21 cellular contexts compared by ENCODE assay signal in the genomic region with DNA sequence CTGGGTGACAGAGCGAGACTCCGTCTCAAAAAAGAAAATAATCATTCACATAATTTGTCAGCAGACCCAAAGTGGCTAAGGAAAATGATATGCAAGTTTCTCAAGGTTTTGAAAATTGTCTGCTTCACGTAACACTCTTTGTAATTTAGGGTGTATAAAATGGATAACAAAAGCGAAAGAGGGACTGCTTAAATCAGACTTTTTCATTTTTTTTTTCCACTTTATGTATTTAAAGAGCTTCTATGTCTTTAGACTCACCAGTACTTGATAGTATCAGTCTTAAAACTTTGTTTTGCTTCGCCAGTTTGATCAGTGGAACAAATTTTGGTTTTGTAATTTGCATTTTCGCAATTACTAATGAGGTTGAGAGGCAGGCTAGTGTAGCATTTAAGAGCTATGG. TPM values are rescaled to one million over a fixed set of nuclear protein-coding genes. Genes with fewer than 3 reads are reported as not detected.
DNase-seq lines count a peak whose midpoint lies in the region; ATAC-seq and TF ChIP-seq lines count a peak whose summit lies in the region.
"Had no signal": no experiment of that assay in that cellular context is flagged by ENCODE, and none has a peak within 500 bp of the region (broad histone marks: within the 10 kb centered on the region; RNA-seq: fewer than 3 reads in every experiment).

No MANE protein-coding gene starts in this region.

- H3K27me3 Mint-ChIP-seq in activated CD4-positive, alpha-beta T cell treated with anti-CD3 and anti-CD28 coated beads, Interleukin-2, amount 10 ng/mL, durations not matched to agents 24 days and 14 days: no peaks in the 10 kb centered on the region
- H3K27me3 Mint-ChIP-seq in effector memory CD8-positive, alpha-beta T cell: no peaks in the 10 kb centered on the region

- peaks cover 13% of the 10 kb centered on the region for H3K36me3 ChIP-seq in osteoblast (ENCODE audit: insufficient read depth, low read length)
- H3K36me3 ChIP-seq: thoracic aorta had no signal

- H3K4me1 Mint-ChIP-seq in activated CD4-positive, alpha-beta T cell treated with anti-CD3 and anti-CD28 coated beads, Interleukin-2, amount 10 ng/mL, durations not matched to agents 24 days and 14 days: peaks cover 49% of the 10 kb centered on the region
- peaks cover 35 to 43% of the 10 kb centered on the region in 2 donors for H3K4me1 Mint-ChIP-seq in effector memory CD8-positive, alpha-beta T cell (ENCODE audit: low read depth in 2 of 2)

- DNase-seq in activated CD4-positive, alpha-beta T cell treated with anti-CD3 and anti-CD28 coated beads, Interleukin-2, amount 10 ng/mL, durations not matched to agents 24 days and 14 days: no peak
- DNase-seq in activated CD4-positive, alpha-beta T cell treated with anti-CD3 and anti-CD28 coated beads for 48 hours: no peak
- DNase-seq in effector memory CD8-positive, alpha-beta T cell: no peak
- DNase-seq in cerebellum (ENCODE audit: low spot score): no peak
- DNase-seq in osteoblast (ENCODE audit: insufficient read length, low spot score, missing footprints): no peak
- DNase-seq: activated CD8-positive, alpha-beta memory T cell treated with anti-CD3 and anti-CD28 coated beads, Interleukin-2, amount 50 U/mL, for 48 hours; DMS153; HCEC 1CT; left cardiac atrium; NCI-H1930; NCI-H446; stimulated activated CD8-positive, alpha-beta memory T cell treated with anti-CD3 and anti-CD28 coated beads, Interleukin-4, amount 100 ng/mL, for 48 hours; T-helper 1 cell had no signal

- no peaks in the 10 kb centered on the region for H3K27me3 ChIP-seq in osteoblast (ENCODE audit: insufficient read depth, low read length)
- H3K27me3 ChIP-seq: gastroesophageal sphincter had no signal

- H3K79me2 ChIP-seq in osteoblast (ENCODE audit: insufficient read depth, low read length): peaks cover 96% of the 10 kb centered on the region

- H3K9me3 Mint-ChIP-seq in activated CD4-positive, alpha-beta T cell treated with anti-CD3 and anti-CD28 coated beads, Interleukin-2, amount 10 ng/mL, durations not matched to agents 24 days and 14 days: no peaks in the 10 kb centered on the region
- no peaks in the 10 kb centered on the region for H3K9me3 Mint-ChIP-seq in effector memory CD8-positive, alpha-beta T cell

- no peaks in the 10 kb centered on the region for H3K9me3 ChIP-seq in osteoblast (ENCODE audit: low read depth, low read length)
- H3K9me3 ChIP-seq: gastroesophageal sphincter, thoracic aorta had no signal

- no peaks in the 10 kb centered on the region for H3K36me3 Mint-ChIP-seq in activated CD4-positive, alpha-beta T cell treated with anti-CD3 and anti-CD28 coated beads, Interleukin-2, amount 10 ng/mL, durations not matched to agents 24 days and 14 days (ENCODE audit: low read depth)
- peaks cover 28% of the 10 kb centered on the region for H3K36me3 Mint-ChIP-seq in effector memory CD8-positive, alpha-beta T cell (ENCODE audit: insufficient read depth)

- H4K20me1 ChIP-seq in osteoblast (ENCODE audit: insufficient read depth, low read length): peaks cover 78% of the 10 kb centered on the region

- no peak overlapping the region for H3K4me3 Mint-ChIP-seq in activated CD4-positive, alpha-beta T cell treated with anti-CD3 and anti-CD28 coated beads, Interleukin-2, amount 10 ng/mL, durations not matched to agents 24 days and 14 days
- H3K4me3 Mint-ChIP-seq in effector memory CD8-positive, alpha-beta T cell: peak overlapping the region; percentile 68 to 74
- H3K4me3 Mint-ChIP-seq: mesothelial cell of epicardium had no signal

- no peak overlapping the region for H3K4me2 ChIP-seq in osteoblast (ENCODE audit: insufficient read depth, low read length)
- H3K4me2 ChIP-seq: BLaER1 treated with 17β-estradiol and CSF1 and Interleukin-3, amounts not matched to agents 10 nM and 100 nM had no signal

- intact Hi-C loops in activated CD4-positive, alpha-beta T cell treated with anti-CD3 and anti-CD28 coated beads, Interleukin-2, amount 10 ng/mL, durations not matched to agents 24 days and 14 days (cut with micrococcal nuclease): loop anchor here (5.0 to 10.0 kb wide), 3 partner anchors 105 to 473 kb away; a partner anchor contains a TSS

- ATAC-seq in HG03175 (IDR thresholded peaks at IDR 0.05; ENCODE audit: unreplicated experiment): peak; percentile 35
- no peak for ATAC-seq in effector memory CD8-positive, alpha-beta T cell (replicated peaks)
- ATAC-seq in HG02852 (IDR thresholded peaks at IDR 0.05; ENCODE audit: unreplicated experiment): no peak
- ATAC-seq: gastroesophageal sphincter, left cardiac atrium had no signal

- peak overlapping the region; percentile 35; the same call in 1 of the 2 replicates for H3K4me3 ChIP-seq in GM08714 (ENCODE audit: low read length)
- H3K4me3 ChIP-seq in osteoblast (ENCODE audit: insufficient read depth, low read length): no peak overlapping the region
- H3K4me3 ChIP-seq: BLaER1 treated with 17β-estradiol and CSF1 and Interleukin-3, amounts not matched to agents 10 nM and 100 nM; gastroesophageal sphincter; thoracic aorta had no signal

- no peak for TF ChIP-seq CTCF in osteoblast (IDR thresholded peaks at IDR 0.05; ENCODE audit: extremely low read depth, low read depth, low read length)

- peak overlapping the region; percentile 65 for H3K27ac Mint-ChIP-seq in activated CD4-positive, alpha-beta T cell treated with anti-CD3 and anti-CD28 coated beads, Interleukin-2, amount 10 ng/mL, durations not matched to agents 24 days and 14 days
- H3K27ac Mint-ChIP-seq in effector memory CD8-positive, alpha-beta T cell: peak overlapping the region in 1 of 2 donors; percentile 70
- H3K27ac Mint-ChIP-seq: mesothelial cell of epicardium had no signal

- H3K27ac ChIP-seq in osteoblast (ENCODE audit: low read depth, low read length): no peak overlapping the region
- H3K27ac ChIP-seq: BLaER1 treated with 17β-estradiol and CSF1 and Interleukin-3, amounts not matched to agents 10 nM and 100 nM; gastroesophageal sphincter; thoracic aorta; VCaP had no signal

- peaks cover 11% of the 10 kb centered on the region for H3K4me1 ChIP-seq in osteoblast (ENCODE audit: insufficient read depth, low read length)

- no peak overlapping the region for H2AFZ ChIP-seq in osteoblast (ENCODE audit: low read length)

RNA-seq across cellular contexts. Expression of a gene that starts 34.6 kb away (rescaled TPM):
- total RNA-seq in activated CD4-positive, alpha-beta T cell treated with anti-CD3 and anti-CD28 coated beads, Interleukin-2, amount 10 ng/mL, durations not matched to agents 24 days and 14 days: 49.8 and 50.3 TPM in 2 replicates
- total RNA-seq in cerebellum: 194 TPM
- total RNA-seq in osteoblast: 164 and 170 TPM in 2 replicates
